1 cellular context compared by ENCODE assay signal in the genomic region with DNA sequence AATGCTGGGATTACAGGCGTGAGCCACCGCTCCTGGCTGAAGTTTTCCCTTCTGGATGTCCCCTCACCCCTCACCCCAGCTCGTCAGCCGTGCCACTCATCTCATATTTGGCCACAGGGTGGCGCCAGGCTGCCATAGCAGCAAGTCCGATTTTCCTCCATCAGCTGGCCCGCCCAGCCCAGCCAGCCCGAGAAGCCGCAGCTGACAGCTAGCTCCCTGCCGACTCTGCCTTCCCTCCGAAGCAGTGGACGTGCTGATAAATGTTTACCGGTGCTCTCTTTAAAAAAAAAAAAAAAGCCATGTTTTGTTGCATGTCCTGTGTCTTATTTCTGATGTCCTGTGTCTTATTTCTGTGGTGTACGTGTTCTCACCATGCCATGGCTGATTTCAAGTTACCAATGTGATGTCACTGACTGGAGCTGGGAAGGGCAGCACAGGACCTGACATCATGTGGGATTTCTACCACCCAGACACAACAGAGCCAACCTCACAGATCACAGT.
TF ChIP-seq lines count a peak whose summit lies in the region.

No MANE protein-coding gene starts in this region.

TF ChIP-seq in K562, 482 proteins besides CTCF, POLR2A, EP300 and RAD21 (continued from another document and continues in another):
- TF ChIP-seq MGA (IDR thresholded peaks at IDR 0.05) (no peak), MNT (conservative IDR thresholded peaks at IDR 0.05) (no peak), NONO (IDR thresholded peaks at IDR 0.05; ENCODE audit: low read depth in 2 of 2, low read length in 1 of 2) (no peak), MTA2 (IDR thresholded peaks at IDR 0.05; ENCODE audit: low read depth) (no peak), STAT5A (IDR thresholded peaks at IDR 0.05; ENCODE audit: borderline replicate concordance, low read length) (no peak), NELFE (IDR thresholded peaks at IDR 0.05; ENCODE audit: insufficient read depth, insufficient read length) (no peak), CEBPB (tag; IDR thresholded peaks at IDR 0.05) (no peak), MTF1 (CRISPR knock-in tag; IDR thresholded peaks at IDR 0.05; ENCODE audit: borderline replicate concordance) (no peak), CREB5 (CRISPR knock-in tag; IDR thresholded peaks at IDR 0.05) (no peak), RCOR1 (IDR thresholded peaks at IDR 0.05; ENCODE audit: borderline replicate concordance in 1 of 2, low read depth in 2 of 2, low read length in 2 of 2) (peak in 1 of 2 experiments; percentile 73; a peak in 1 of 4 replicates), PML (IDR thresholded peaks at IDR 0.05; ENCODE audit: low read length) (no peak), NR2F6 (CRISPR knock-in tag; IDR thresholded peaks at IDR 0.05) (no peak), MEF2D (tag; conservative IDR thresholded peaks at IDR 0.05; ENCODE audit: low read depth) (no peak), NR1H2 (CRISPR knock-in tag; IDR thresholded peaks at IDR 0.05) (no peak), ATF1 (CRISPR knock-in tag; IDR thresholded peaks at IDR 0.05) (no peak), ATF1 (tag; IDR thresholded peaks at IDR 0.05) (peak; percentile 40; the same call in 1 of the 2 replicates), NR3C1 (CRISPR knock-in tag; IDR thresholded peaks at IDR 0.05) (no peak), ZFP36 (IDR thresholded peaks at IDR 0.05; ENCODE audit: low read depth, low read length, partially characterized antibody) (no peak), ZFPM2 (CRISPR knock-in tag; IDR thresholded peaks at IDR 0.05) (no peak), PRDM10 (IDR thresholded peaks at IDR 0.05; ENCODE audit: partially characterized antibody) (peak; percentile 45), ZMIZ1 (IDR thresholded peaks at IDR 0.05; ENCODE audit: low read depth in 2 of 2, low read length in 2 of 2) (no peak), ZNF699 (CRISPR knock-in tag; IDR thresholded peaks at IDR 0.05; ENCODE audit: insufficient replicate concordance) (no peak), THAP12 (CRISPR knock-in tag; IDR thresholded peaks at IDR 0.05) (no peak)
- TF ChIP-seq, protein P1, sequence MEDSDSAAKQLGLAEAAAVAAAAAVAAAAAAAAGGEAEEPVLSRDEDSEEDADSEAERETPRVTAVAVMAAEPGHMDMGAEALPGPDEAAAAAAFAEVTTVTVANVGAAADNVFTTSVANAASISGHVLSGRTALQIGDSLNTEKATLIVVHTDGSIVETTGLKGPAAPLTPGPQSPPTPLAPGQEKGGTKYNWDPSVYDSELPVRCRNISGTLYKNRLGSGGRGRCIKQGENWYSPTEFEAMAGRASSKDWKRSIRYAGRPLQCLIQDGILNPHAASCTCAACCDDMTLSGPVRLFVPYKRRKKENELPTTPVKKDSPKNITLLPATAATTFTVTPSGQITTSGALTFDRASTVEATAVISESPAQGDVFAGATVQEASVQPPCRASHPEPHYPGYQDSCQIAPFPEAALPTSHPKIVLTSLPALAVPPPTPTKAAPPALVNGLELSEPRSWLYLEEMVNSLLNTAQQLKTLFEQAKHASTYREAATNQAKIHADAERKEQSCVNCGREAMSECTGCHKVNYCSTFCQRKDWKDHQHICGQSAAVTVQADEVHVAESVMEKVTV (CRISPR knock-in tag; IDR thresholded peaks at IDR 0.05), result peak; percentile 78
